In the genomic region with DNA sequence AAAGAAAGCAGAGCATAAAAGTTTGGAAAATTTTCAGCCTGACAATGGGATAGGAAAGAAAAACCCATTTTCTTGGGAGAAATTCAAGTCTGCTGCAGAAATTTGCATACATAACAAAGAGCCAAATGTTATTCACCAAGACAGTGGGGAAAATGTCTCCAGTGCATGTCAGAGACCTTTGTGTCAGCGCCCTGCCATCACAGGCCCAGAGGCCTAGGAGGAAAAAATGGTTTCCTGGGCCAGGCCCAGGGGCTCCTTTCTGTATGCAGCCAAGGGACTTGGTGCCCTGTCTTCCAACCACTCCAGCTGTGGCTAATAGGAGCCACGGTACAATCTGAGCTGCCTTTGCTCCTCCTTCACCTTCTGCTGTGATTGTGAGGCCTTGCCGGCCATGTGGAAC, we compare ENCODE assay signal across 8 cellular contexts.
"Had no signal": no experiment of that assay in that cellular context is flagged by ENCODE, and none has a peak within 500 bp of the region (broad histone marks: within the 10 kb centered on the region; RNA-seq: fewer than 3 reads in every experiment).

No MANE protein-coding gene starts in this region.

- DNase-seq: GDM1, GF-D8 had no signal

- ATAC-seq: GM12878 had no signal

- FAIRE-seq: G401.6, GM12878, GM12891, GM12892, GM18507, GM19239 had no signal

- H3K4me3 ChIP-seq: GM12878 had no signal
